ENCODE assay signal across 27 cellular contexts in the genomic region with DNA sequence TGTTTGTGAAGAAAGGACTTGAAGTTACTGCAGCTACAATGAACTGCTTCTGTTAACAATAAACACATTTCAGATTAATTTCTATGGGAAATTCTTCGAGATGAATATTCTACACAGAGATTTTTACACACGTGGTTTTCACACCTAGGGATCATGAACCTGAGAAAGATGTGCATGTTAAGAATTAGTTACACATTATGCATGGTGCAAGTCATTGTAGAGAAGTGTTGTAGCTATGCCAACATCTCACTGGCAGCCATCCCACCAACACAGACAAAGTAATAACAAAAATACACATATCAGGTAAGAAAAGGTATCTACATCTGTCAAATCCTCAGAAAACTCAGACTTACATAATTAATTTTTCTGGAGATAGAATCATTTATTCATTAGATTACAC.
"Had no signal": no experiment of that assay in that cellular context is flagged by ENCODE, and none has a peak within 500 bp of the region (broad histone marks: within the 10 kb centered on the region; RNA-seq: fewer than 3 reads in every experiment).

No MANE protein-coding gene starts in this region.

- H3K4me1 ChIP-seq: left ventricle myocardium inferior, neural progenitor cell, parathyroid adenoma, psoas muscle, right atrium auricular region, right lobe of liver, stomach, testis, tibial artery, upper lobe of right lung had no signal

- H3K27me3 ChIP-seq: hepatocyte, neural progenitor cell, neutrophil, right atrium auricular region, right lobe of liver, stomach, testis, tibial artery, upper lobe of right lung had no signal

- H3K79me2 ChIP-seq: hepatocyte, parathyroid adenoma had no signal

- ATAC-seq: natural killer cell; psoas muscle; right lobe of liver; stimulated activated memory B cell treated with anti-CD40 and anti-IgM and Interleukin-4, amounts not matched to agents 10 μg/mL and 1 μg/mL and 100 μg/mL, for 72 hours; upper lobe of right lung had no signal

- H3K27ac ChIP-seq: hepatocyte, left ventricle myocardium inferior, neural progenitor cell, neutrophil, parathyroid adenoma, psoas muscle, right atrium auricular region, right lobe of liver, stomach, testis, tibial artery, upper lobe of right lung had no signal

- H3K4me3 ChIP-seq: hepatocyte, left ventricle myocardium inferior, lung, neural progenitor cell, psoas muscle, right atrium auricular region, right lobe of liver, smooth muscle cell, stomach, testis, tibial artery, upper lobe of right lung had no signal

- H3K36me3 ChIP-seq: left ventricle myocardium inferior, neural progenitor cell, neutrophil, right atrium auricular region, right lobe of liver, stomach, tibial artery, upper lobe of right lung had no signal

- H3K9me3 ChIP-seq: left ventricle myocardium inferior, neutrophil, psoas muscle, right atrium auricular region, right lobe of liver, stomach, testis, tibial artery, upper lobe of right lung had no signal

- H3K4me2 ChIP-seq: hepatocyte, neural progenitor cell, smooth muscle cell had no signal

- H2AFZ ChIP-seq: hepatocyte, neural progenitor cell, parathyroid adenoma had no signal

- DNase-seq: islet precursor cell; left ventricle myocardium inferior; mesendoderm; naive B cell; natural killer cell; nephron progenitor cell; occipital lobe; psoas muscle; right lobe of liver; stimulated activated CD4-positive, alpha-beta T cell treated with anti-CD3 and anti-CD28 coated beads, Interleukin-1b, Interleukin-23, amount 100 ng/mL, for 48 hours; stimulated activated CD4-positive, alpha-beta T cell treated with anti-CD3 and anti-CD28 coated beads, Interleukin-2, amount 100 ng/mL, for 48 hours; stimulated activated CD4-positive, alpha-beta T cell treated with anti-CD3 and anti-CD28 coated beads, Interleukin-4, amount 100 ng/mL, for 4 hours; stimulated activated CD8-positive, alpha-beta memory T cell treated with anti-CD3 and anti-CD28 coated beads, Interleukin-4, amount 100 ng/mL, for 48 hours; stimulated activated naive CD4-positive, alpha-beta T cell treated with Interleukin-2 at 50 U/mL for 16 hours; stomach; testis; tibial artery; trophoblast cell; upper lobe of right lung had no signal
